In the genomic region with DNA sequence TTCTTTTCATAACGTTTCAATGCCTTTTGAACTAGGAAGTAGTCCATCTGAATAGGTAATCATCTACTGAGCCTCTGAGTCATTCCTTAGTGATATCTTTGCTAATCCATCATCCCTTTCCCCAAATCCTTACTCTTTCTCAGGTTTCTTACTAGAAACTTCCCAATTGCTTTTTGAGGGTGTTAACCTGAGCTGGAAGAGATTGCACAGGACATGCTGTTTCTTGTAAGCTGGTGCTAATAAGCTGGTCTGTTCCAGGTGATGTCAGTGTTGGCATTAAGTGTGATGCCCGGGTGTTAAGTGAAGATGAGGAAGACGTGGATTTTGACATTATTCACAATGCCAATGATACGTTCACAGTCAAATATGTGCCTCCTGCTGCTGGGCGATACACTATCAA, we compare ENCODE assay signal across 26 cellular contexts.
"Had no signal": no experiment of that assay in that cellular context is flagged by ENCODE, and none has a peak within 500 bp of the region (broad histone marks: within the 10 kb centered on the region; RNA-seq: fewer than 3 reads in every experiment).

No MANE protein-coding gene starts in this region.

- H3K27ac Mint-ChIP-seq: activated CD4-positive, alpha-beta memory T cell treated with anti-CD3 and anti-CD28 coated beads for 36 hours; activated naive CD4-positive, alpha-beta T cell treated with anti-CD3 and anti-CD28 coated beads, Interleukin-2, amount 50 U/mL, for 24 hours; activated T-cell treated with anti-CD3 and anti-CD28 coated beads, Interleukin-2, amount 50 U/mL, for 24 hours; nephron; T-helper 1 cell treated with Interleukin-12 subunit alpha and Interleukin-12 subunit beta and Interleukin-4 antibody, amounts not matched to agents 30 μg/mL and 1 μg/mL, for 36 hours had no signal

- H3K27me3 ChIP-seq: colonic mucosa, esophagus muscularis mucosa, ovary had no signal

- H3K27ac ChIP-seq: colonic mucosa, ovary, thoracic aorta, WERI-Rb-1 had no signal

- H3K9me3 Mint-ChIP-seq: activated CD4-positive, alpha-beta memory T cell treated with anti-CD3 and anti-CD28 coated beads for 36 hours; activated naive CD4-positive, alpha-beta T cell treated with anti-CD3 and anti-CD28 coated beads, Interleukin-2, amount 50 U/mL, for 24 hours; activated T-cell treated with anti-CD3 and anti-CD28 coated beads, Interleukin-2, amount 50 U/mL, for 24 hours; nephron; T-helper 1 cell treated with Interleukin-12 subunit alpha and Interleukin-12 subunit beta and Interleukin-4 antibody, amounts not matched to agents 30 μg/mL and 1 μg/mL, for 36 hours had no signal

- H3K4me3 ChIP-seq: colonic mucosa, esophagus muscularis mucosa, ovary, prostate gland, skin epidermis, thoracic aorta had no signal

- H3K9me3 ChIP-seq: colonic mucosa, esophagus muscularis mucosa, ovary, prostate gland, thoracic aorta had no signal

- H3K4me3 Mint-ChIP-seq: activated CD4-positive, alpha-beta memory T cell treated with anti-CD3 and anti-CD28 coated beads for 36 hours; activated naive CD4-positive, alpha-beta T cell treated with anti-CD3 and anti-CD28 coated beads, Interleukin-2, amount 50 U/mL, for 24 hours; activated T-cell treated with anti-CD3 and anti-CD28 coated beads, Interleukin-2, amount 50 U/mL, for 24 hours; nephron; T-helper 1 cell treated with Interleukin-12 subunit alpha and Interleukin-12 subunit beta and Interleukin-4 antibody, amounts not matched to agents 30 μg/mL and 1 μg/mL, for 36 hours had no signal

- H3K27me3 Mint-ChIP-seq: activated CD4-positive, alpha-beta memory T cell treated with anti-CD3 and anti-CD28 coated beads for 36 hours; activated naive CD4-positive, alpha-beta T cell treated with anti-CD3 and anti-CD28 coated beads, Interleukin-2, amount 50 U/mL, for 24 hours; activated T-cell treated with anti-CD3 and anti-CD28 coated beads, Interleukin-2, amount 50 U/mL, for 24 hours had no signal

- DNase-seq: activated CD4-positive, alpha-beta memory T cell treated with anti-CD3 and anti-CD28 coated beads for 36 hours; activated CD4-positive, alpha-beta T cell treated with anti-CD3 and anti-CD28 coated beads for 48 hours; activated CD8-positive, alpha-beta memory T cell treated with anti-CD3 and anti-CD28 coated beads, Interleukin-2, amount 50 U/mL, for 4 hours; activated T-cell treated with anti-CD3 and anti-CD28 coated beads, Interleukin-2, amount 50 U/mL, for 24 hours; cerebellar nuclear complex; colonic mucosa; effector CD8-positive, alpha-beta T cell; left cardiac atrium; left ventricle myocardium superior; ovary; retina; stimulated activated CD4-positive, alpha-beta T cell treated with anti-CD3 and anti-CD28 coated beads, Interleukin-12 subunit alpha, Interleukin-12 subunit beta, amount 100 ng/mL, for 4 hours; stimulated activated CD4-positive, alpha-beta T cell treated with anti-CD3 and anti-CD28 coated beads, Interleukin-4, amount 100 ng/mL, for 1 hour; stimulated activated naive CD8-positive, alpha-beta T cell treated with anti-CD3 and anti-CD28 coated beads, Interleukin-15, Interleukin-2, amounts not matched to agents 100 U/mL and 50 U/mL, for 24 hours; SW 1271; T-helper 9 cell; WERI-Rb-1 had no signal

- ATAC-seq: activated CD4-positive, CD25-positive, alpha-beta regulatory T cell treated with anti-CD3 and anti-CD28 coated beads, Interleukin-2, amount 50 U/mL, for 24 hours; left cardiac atrium; left ventricle myocardium superior; sciatic nerve; stimulated activated naive CD8-positive, alpha-beta T cell treated with anti-CD3 and anti-CD28 coated beads, Interleukin-15, Interleukin-2, amounts not matched to agents 100 U/mL and 50 U/mL, for 24 hours had no signal

- H3K36me3 ChIP-seq: ovary had no signal
